1 cellular context compared by ENCODE assay signal in the genomic region with DNA sequence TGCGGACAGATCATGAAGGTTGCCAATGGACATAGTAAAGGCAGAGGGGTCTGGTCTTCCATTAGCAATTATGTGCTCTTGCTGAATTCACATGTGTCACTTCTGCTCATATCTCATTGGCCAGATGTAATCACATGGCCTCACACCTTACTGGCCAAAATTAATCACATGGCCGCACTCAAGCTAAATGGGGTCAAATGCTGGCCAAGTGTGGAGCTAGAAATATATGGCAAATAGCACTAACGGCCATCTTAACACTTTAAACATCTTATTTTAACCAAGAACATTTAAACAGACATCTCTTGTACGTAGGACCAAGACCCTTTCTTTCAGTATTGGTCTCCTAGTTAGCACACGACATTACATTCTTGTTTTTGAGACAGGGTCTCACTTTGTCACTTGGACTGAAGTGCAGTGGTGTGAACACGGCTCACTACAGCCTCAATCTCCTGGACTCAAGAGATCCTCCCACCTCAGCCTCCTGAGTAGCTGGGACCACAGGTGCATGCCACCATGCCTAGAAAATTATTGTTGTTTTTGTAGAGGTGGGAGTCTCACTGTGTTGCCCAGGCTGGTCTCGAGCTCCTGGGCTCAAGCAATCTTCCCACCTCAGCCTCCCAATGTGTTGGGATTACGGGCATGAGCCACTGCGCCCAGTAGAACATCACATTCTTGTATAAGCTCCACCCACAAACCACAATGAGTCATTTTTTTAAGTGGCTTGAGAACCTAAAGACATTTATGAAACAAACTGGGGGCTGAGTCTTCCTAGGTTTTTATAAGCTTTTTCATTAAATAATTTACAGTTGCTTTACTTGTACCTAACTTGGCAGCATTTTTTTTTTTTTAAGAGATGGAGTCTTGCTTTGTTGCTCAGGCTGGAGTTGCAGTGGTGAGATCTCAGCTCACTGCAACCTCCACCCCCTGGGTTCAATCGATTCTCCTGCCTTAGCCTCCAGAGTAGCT.
A peak's percentile ranks its signal among the peaks of the same experiment; 100 is the strongest.
TF ChIP-seq lines count a peak whose summit lies in the region.

No MANE protein-coding gene starts in this region.

TF ChIP-seq in GM12878, 131 proteins besides CTCF, POLR2A, EP300 and RAD21:
- TF ChIP-seq RAD51 (IDR thresholded peaks at IDR 0.05) (no peak), ATF7 (IDR thresholded peaks at IDR 0.05; ENCODE audit: low read depth) (peak; percentile 56), NRF1 (conservative IDR thresholded peaks at IDR 0.05; ENCODE audit: low read depth, low read length) (no peak), JUNB (IDR thresholded peaks at IDR 0.05) (peak; percentile 45; the same call in 1 of the 2 replicates), SREBF2 (IDR thresholded peaks at IDR 0.05; ENCODE audit: low read length) (no peak), RUNX3 (IDR thresholded peaks at IDR 0.05; ENCODE audit: low read length) (peak; percentile 83), IKZF2 (IDR thresholded peaks at IDR 0.05) (no peak), STAT3 (IDR thresholded peaks at IDR 0.05; ENCODE audit: low read depth, low read length) (no peak), DPF2 (IDR thresholded peaks at IDR 0.05) (0 out of 2 replicates have a peak, but pooled peaks have one; percentile 32), SMARCA5 (IDR thresholded peaks at IDR 0.05) (no peak), BHLHE40 (IDR thresholded peaks at IDR 0.05; ENCODE audit: borderline replicate concordance in 1 of 2, low read depth in 2 of 2, low read length in 1 of 2) (0 out of 4 replicates have a peak, but pooled peaks of 1 of the 2 experiments have one; percentile 7), CHD1 (IDR thresholded peaks at IDR 0.05; ENCODE audit: low read depth, low read length) (no peak), MTA2 (IDR thresholded peaks at IDR 0.05; ENCODE audit: low read depth) (no peak), ZNF622 (IDR thresholded peaks at IDR 0.05) (no peak)
- TF ChIP-seq, protein P1, sequence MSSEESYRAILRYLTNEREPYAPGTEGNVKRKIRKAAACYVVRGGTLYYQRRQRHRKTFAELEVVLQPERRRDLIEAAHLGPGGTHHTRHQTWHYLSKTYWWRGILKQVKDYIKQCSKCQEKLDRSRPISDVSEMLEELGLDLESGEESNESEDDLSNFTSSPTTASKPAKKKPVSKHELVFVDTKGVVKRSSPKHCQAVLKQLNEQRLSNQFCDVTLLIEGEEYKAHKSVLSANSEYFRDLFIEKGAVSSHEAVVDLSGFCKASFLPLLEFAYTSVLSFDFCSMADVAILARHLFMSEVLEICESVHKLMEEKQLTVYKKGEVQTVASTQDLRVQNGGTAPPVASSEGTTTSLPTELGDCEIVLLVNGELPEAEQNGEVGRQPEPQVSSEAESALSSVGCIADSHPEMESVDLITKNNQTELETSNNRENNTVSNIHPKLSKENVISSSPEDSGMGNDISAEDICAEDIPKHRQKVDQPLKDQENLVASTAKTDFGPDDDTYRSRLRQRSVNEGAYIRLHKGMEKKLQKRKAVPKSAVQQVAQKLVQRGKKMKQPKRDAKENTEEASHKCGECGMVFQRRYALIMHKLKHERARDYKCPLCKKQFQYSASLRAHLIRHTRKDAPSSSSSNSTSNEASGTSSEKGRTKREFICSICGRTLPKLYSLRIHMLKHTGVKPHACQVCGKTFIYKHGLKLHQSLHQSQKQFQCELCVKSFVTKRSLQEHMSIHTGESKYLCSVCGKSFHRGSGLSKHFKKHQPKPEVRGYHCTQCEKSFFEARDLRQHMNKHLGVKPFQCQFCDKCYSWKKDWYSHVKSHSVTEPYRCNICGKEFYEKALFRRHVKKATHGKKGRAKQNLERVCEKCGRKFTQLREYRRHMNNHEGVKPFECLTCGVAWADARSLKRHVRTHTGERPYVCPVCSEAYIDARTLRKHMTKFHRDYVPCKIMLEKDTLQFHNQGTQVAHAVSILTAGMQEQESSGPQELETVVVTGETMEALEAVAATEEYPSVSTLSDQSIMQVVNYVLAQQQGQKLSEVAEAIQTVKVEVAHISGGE (CRISPR knock-in tag; IDR thresholded peaks at IDR 0.05) = no peak
- TF ChIP-seq, protein P2, sequence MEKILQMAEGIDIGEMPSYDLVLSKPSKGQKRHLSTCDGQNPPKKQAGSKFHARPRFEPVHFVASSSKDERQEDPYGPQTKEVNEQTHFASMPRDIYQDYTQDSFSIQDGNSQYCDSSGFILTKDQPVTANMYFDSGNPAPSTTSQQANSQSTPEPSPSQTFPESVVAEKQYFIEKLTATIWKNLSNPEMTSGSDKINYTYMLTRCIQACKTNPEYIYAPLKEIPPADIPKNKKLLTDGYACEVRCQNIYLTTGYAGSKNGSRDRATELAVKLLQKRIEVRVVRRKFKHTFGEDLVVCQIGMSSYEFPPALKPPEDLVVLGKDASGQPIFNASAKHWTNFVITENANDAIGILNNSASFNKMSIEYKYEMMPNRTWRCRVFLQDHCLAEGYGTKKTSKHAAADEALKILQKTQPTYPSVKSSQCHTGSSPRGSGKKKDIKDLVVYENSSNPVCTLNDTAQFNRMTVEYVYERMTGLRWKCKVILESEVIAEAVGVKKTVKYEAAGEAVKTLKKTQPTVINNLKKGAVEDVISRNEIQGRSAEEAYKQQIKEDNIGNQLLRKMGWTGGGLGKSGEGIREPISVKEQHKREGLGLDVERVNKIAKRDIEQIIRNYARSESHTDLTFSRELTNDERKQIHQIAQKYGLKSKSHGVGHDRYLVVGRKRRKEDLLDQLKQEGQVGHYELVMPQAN (conservative IDR thresholded peaks at IDR 0.05) = no peak
- TF ChIP-seq, protein P3, sequence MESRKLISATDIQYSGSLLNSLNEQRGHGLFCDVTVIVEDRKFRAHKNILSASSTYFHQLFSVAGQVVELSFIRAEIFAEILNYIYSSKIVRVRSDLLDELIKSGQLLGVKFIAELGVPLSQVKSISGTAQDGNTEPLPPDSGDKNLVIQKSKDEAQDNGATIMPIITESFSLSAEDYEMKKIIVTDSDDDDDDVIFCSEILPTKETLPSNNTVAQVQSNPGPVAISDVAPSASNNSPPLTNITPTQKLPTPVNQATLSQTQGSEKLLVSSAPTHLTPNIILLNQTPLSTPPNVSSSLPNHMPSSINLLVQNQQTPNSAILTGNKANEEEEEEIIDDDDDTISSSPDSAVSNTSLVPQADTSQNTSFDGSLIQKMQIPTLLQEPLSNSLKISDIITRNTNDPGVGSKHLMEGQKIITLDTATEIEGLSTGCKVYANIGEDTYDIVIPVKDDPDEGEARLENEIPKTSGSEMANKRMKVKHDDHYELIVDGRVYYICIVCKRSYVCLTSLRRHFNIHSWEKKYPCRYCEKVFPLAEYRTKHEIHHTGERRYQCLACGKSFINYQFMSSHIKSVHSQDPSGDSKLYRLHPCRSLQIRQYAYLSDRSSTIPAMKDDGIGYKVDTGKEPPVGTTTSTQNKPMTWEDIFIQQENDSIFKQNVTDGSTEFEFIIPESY (IDR thresholded peaks at IDR 0.05) = no peak
- TF ChIP-seq, protein P4, sequence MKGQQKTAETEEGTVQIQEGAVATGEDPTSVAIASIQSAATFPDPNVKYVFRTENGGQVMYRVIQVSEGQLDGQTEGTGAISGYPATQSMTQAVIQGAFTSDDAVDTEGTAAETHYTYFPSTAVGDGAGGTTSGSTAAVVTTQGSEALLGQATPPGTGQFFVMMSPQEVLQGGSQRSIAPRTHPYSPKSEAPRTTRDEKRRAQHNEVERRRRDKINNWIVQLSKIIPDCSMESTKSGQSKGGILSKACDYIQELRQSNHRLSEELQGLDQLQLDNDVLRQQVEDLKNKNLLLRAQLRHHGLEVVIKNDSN (IDR thresholded peaks at IDR 0.05; ENCODE audit: borderline replicate concordance, extremely low read length, insufficient read depth, low read depth, low read length) = peak; percentile 36
- TF ChIP-seq, protein P5, sequence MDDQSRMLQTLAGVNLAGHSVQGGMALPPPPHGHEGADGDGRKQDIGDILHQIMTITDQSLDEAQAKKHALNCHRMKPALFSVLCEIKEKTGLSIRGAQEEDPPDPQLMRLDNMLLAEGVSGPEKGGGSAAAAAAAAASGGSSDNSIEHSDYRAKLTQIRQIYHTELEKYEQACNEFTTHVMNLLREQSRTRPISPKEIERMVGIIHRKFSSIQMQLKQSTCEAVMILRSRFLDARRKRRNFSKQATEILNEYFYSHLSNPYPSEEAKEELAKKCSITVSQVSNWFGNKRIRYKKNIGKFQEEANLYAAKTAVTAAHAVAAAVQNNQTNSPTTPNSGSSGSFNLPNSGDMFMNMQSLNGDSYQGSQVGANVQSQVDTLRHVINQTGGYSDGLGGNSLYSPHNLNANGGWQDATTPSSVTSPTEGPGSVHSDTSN (IDR thresholded peaks at IDR 0.05; ENCODE audit: insufficient replicate concordance, low read depth, low read length) = no peak
- TF ChIP-seq, protein P6, sequence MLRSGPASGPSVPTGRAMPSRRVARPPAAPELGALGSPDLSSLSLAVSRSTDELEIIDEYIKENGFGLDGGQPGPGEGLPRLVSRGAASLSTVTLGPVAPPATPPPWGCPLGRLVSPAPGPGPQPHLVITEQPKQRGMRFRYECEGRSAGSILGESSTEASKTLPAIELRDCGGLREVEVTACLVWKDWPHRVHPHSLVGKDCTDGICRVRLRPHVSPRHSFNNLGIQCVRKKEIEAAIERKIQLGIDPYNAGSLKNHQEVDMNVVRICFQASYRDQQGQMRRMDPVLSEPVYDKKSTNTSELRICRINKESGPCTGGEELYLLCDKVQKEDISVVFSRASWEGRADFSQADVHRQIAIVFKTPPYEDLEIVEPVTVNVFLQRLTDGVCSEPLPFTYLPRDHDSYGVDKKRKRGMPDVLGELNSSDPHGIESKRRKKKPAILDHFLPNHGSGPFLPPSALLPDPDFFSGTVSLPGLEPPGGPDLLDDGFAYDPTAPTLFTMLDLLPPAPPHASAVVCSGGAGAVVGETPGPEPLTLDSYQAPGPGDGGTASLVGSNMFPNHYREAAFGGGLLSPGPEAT (IDR thresholded peaks at IDR 0.05; ENCODE audit: low read depth) = 0 out of 2 replicates have a peak, but pooled peaks have one; percentile 8
TF ChIP-seq in GM12878: peak in this region for 7.
